Comparison of ENCODE assay signal across 15 cellular contexts in the genomic region with DNA sequence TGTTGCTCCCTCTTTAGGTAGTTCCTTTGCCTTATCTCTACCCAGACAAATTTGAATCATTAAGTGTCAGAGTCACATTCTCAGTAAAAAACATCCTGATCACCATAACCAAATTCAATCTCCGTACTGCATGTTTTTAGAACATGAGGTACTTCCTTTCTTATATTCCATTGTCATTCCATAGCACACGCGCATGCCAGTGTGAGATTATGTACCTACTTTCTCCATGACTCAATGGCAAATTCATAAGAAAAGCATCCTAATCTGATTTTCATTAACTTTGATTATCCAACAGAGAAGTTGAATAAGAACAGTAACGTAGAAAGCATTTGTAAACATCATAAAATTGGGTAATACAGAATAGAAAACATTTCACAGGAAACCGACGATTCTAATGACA.
"Had no signal": no experiment of that assay in that cellular context is flagged by ENCODE, and none has a peak within 500 bp of the region (broad histone marks: within the 10 kb centered on the region; RNA-seq: fewer than 3 reads in every experiment).

No MANE protein-coding gene starts in this region.

- H3K27ac ChIP-seq: ascending aorta, coronary artery, heart right ventricle, left ventricle myocardium inferior, sigmoid colon had no signal

- H3K27me3 ChIP-seq: ascending aorta, heart right ventricle, sigmoid colon had no signal

- FAIRE-seq: keratinocyte had no signal

- DNase-seq: activated effector memory CD4-positive, alpha-beta T cell treated with anti-CD3 and anti-CD28 coated beads, Interleukin-2, amount 50 U/mL, for 16 hours; activated naive CD8-positive, alpha-beta T cell treated with anti-CD3 and anti-CD28 coated beads, Interleukin-2, amount 10 ng/mL, durations not matched to agents 7 days and 5 days; activated T-cell treated with anti-CD3 and anti-CD28 coated beads, Interleukin-2, amount 50 U/mL, for 1 hour; caudate nucleus; effector CD4-positive, alpha-beta T cell; foreskin melanocyte; heart right ventricle; left ventricle myocardium inferior; sigmoid colon; stimulated activated CD4-positive, alpha-beta T cell treated with anti-CD3 and anti-CD28 coated beads, Interleukin-2, amount 100 ng/mL, for 48 hours; stimulated activated naive CD4-positive, alpha-beta T cell treated with Interleukin-2 at 50 U/mL for 16 hours; T-helper 2 cell had no signal

- H3K36me3 ChIP-seq: ascending aorta, heart right ventricle, left ventricle myocardium inferior, sigmoid colon had no signal

- H3K4me1 ChIP-seq: ascending aorta, heart right ventricle, left ventricle myocardium inferior, sigmoid colon had no signal

- H3K4me3 ChIP-seq: ascending aorta, coronary artery, heart right ventricle, left ventricle myocardium inferior, sigmoid colon had no signal

- H3K9me3 ChIP-seq: ascending aorta, left ventricle myocardium inferior, sigmoid colon had no signal
